ENCODE assay signal across 20 cellular contexts in the genomic region with DNA sequence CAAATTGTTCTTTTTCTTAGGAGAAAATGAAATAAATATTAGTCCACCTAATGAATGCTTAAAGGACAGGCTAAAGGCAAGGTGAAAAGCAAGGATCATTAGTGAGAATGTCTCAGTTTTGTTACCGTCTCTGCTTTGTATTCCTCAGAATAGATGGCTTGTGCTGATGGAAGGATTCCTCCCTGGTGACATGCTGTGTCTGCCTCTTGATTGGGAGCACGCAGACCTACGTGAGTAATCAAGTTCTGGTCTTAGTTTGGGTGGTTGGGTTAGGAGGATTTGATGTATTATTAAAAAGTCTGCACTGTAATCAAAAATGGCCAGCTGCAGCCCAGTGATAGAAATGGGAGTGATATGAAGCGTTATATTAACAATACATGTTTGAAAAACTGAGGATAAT.
DNase-seq lines count a peak whose midpoint lies in the region; ATAC-seq, FAIRE-seq and TF ChIP-seq lines count a peak whose summit lies in the region.
"Had no signal": no experiment of that assay in that cellular context is flagged by ENCODE, and none has a peak within 500 bp of the region (broad histone marks: within the 10 kb centered on the region; RNA-seq: fewer than 3 reads in every experiment).

No MANE protein-coding gene starts in this region.

- H3K9me3 Mint-ChIP-seq in astrocyte (ENCODE audit: unreplicated experiment): no peaks in the 10 kb centered on the region
- H3K9me3 Mint-ChIP-seq in natural killer cell treated with Interleukin-12 subunit alpha and Interleukin-12 subunit beta and Interleukin-15 and Interleukin-18, amount 100 ng/mL, for 72 hours: no peaks in the 10 kb centered on the region
- H3K9me3 Mint-ChIP-seq: CD4-positive, alpha-beta T cell; GM23338 had no signal

- H3K79me2 ChIP-seq in astrocyte (ENCODE audit: insufficient read depth, low read length): no peaks in the 10 kb centered on the region
- no peaks in the 10 kb centered on the region for H3K79me2 ChIP-seq in neural cell (replicated peaks; ENCODE audit: insufficient read depth, low read length)

- H2AK5ac ChIP-seq in IMR-90 (ENCODE audit: low read depth, low read length): peak overlapping the region; percentile 85

- H3K27me3 ChIP-seq in IMR-90 (ENCODE audit: control insufficient read depth, insufficient read depth, low read length) (no peaks in the 10 kb centered on the region), astrocyte (ENCODE audit: insufficient read depth, low read length) (no peaks in the 10 kb centered on the region), neural cell (ENCODE audit: insufficient read depth, low read depth, low read length) (no peaks in the 10 kb centered on the region)
- H3K27me3 ChIP-seq: SJSA1 had no signal

- H2BK5ac ChIP-seq in IMR-90 (ENCODE audit: low read depth, low read length, poor library complexity, severe bottlenecking): peak overlapping the region; percentile 67

- no peaks in the 10 kb centered on the region for H3K9me3 ChIP-seq in A549
- H3K9me3 ChIP-seq in IMR-90 (ENCODE audit: control insufficient read depth, insufficient read depth, low read length): no peaks in the 10 kb centered on the region
- H3K9me3 ChIP-seq in astrocyte (ENCODE audit: insufficient read depth, low read depth, low read length): no peaks in the 10 kb centered on the region
- no peaks in the 10 kb centered on the region for H3K9me3 ChIP-seq in neural cell (ENCODE audit: low read length)
- H3K9me3 ChIP-seq: Caco-2, SJSA1 had no signal

- no TSS peak for BruUV-seq in IMR-90 (replicated peaks; lab: Mats Ljungman, UMichigan)

- H3K9ac ChIP-seq in IMR-90 (ENCODE audit: low read depth, low read length) (no peak overlapping the region), astrocyte (ENCODE audit: low read length) (peak overlapping the region; percentile 56), neural cell (ENCODE audit: low read length) (no peak overlapping the region)

- peak overlapping the region; percentile 79 for H3K14ac ChIP-seq in IMR-90 (replicated peaks; ENCODE audit: low read depth, low read length)

- H3K36me3 ChIP-seq in IMR-90 (ENCODE audit: control insufficient read depth, insufficient read depth, low read length) (peaks cover 30% of the 10 kb centered on the region), astrocyte (ENCODE audit: insufficient read depth, low read length) (peaks cover 29% of the 10 kb centered on the region), neural cell (ENCODE audit: insufficient read depth, low read length) (no peaks in the 10 kb centered on the region)

- FAIRE-seq in A549 (lab: Jason Lieb, UNC): peak; percentile 88
- FAIRE-seq in astrocyte (lab: Jason Lieb, UNC): peak; percentile 26
- FAIRE-seq: GM12878 had no signal

- peak overlapping the region; percentile 87 for H3K23ac ChIP-seq in IMR-90 (ENCODE audit: low read depth, low read length)

- POLR2A ChIA-PET in A549 (lab: Yijun Ruan, JAX): no interaction called here
- POLR2A ChIA-PET in IMR-90 (lab: Charles Lee; ENCODE audit: unreplicated experiment): no interaction called here

- peaks cover 3 to 17% of the 10 kb centered on the region in 2 experiments; a peak in 3 of 4 replicates for H3K79me1 ChIP-seq in IMR-90 (ENCODE audit: low read depth in 1 of 2, low read length in 2 of 2)

- H3K56ac ChIP-seq in IMR-90 (ENCODE audit: extremely low read depth, insufficient read depth, low read length): no peak overlapping the region

- no peak overlapping the region for H2AK9ac ChIP-seq in IMR-90 (replicated peaks; ENCODE audit: low read depth, low read length, poor library complexity)

- in situ Hi-C loops in IMR-90 (cut with MboI; ENCODE audit: low sequenced_read_pairs): no loop called here

- H3K4ac ChIP-seq in IMR-90 (ENCODE audit: low read depth, low read length): peak overlapping the region; percentile 85; the same call in 1 of the 2 replicates

- CTCF ChIA-PET in A549 (lab: Yijun Ruan, JAX): no interaction called here
- CTCF ChIA-PET in IMR-90 (lab: Yijun Ruan, JAX): no interaction called here

- H4K8ac ChIP-seq in IMR-90 (ENCODE audit: low read depth in 2 of 2, low read length in 2 of 2): 0 out of 4 replicates have a peak overlapping the region, but pooled peaks of 1 of the 2 experiments have one; percentile 46

- ATAC-seq in A549 (peak; percentile 80 to 81; a peak in 5 of 6 replicates), IMR-90 (ENCODE audit: low read depth) (no peak), HG03469 (IDR thresholded peaks at IDR 0.05; ENCODE audit: unreplicated experiment) (no peak)
- no peak for ATAC-seq in natural killer cell treated with Interleukin-12 subunit alpha and Interleukin-12 subunit beta and Interleukin-15 and Interleukin-18, amount 100 ng/mL, for 72 hours
- ATAC-seq: GM12878, GM23338 had no signal

- peak overlapping the region; percentile 59; the same call in 1 of the 2 replicates for H2BK20ac ChIP-seq in IMR-90 (ENCODE audit: low read depth, low read length)

- H3K9me2 ChIP-seq in neural cell (ENCODE audit: insufficient read depth, low read length): no peaks in the 10 kb centered on the region

- H2AFZ ChIP-seq in IMR-90 (replicated peaks; ENCODE audit: low read length, poor library complexity) (no peak overlapping the region), astrocyte (ENCODE audit: low read depth, low read length) (no peak overlapping the region), neural cell (ENCODE audit: low read depth, low read length) (peak overlapping the region; percentile 25)
- H2AFZ ChIP-seq: GM23338 had no signal

- H3K4me3 ChIP-seq in A549 (peak overlapping the region; percentile 13; the same call in 2 of the 3 replicates), IMR-90 (ENCODE audit: insufficient read depth, low read depth, low read length) (no peak overlapping the region), astrocyte (ENCODE audit: insufficient read depth, low read depth, low read length) (no peak overlapping the region), neural cell (ENCODE audit: low read length) (no peak overlapping the region)
- H3K4me3 ChIP-seq: GM12878, GM23338, SJSA1 had no signal

- no peaks in the 10 kb centered on the region for H3K36me3 Mint-ChIP-seq in astrocyte (ENCODE audit: low read depth, unreplicated experiment)
- no peaks in the 10 kb centered on the region for H3K36me3 Mint-ChIP-seq in natural killer cell treated with Interleukin-12 subunit alpha and Interleukin-12 subunit beta and Interleukin-15 and Interleukin-18, amount 100 ng/mL, for 72 hours

- TF ChIP-seq CTCF in A549 (IDR thresholded peaks at IDR 0.05) (no peak), IMR-90 (conservative IDR thresholded peaks at IDR 0.05; ENCODE audit: low read depth, low read length) (no peak), astrocyte (IDR thresholded peaks at IDR 0.05; ENCODE audit: insufficient read depth, low read depth, low read length) (no peak), neural cell (IDR thresholded peaks at IDR 0.05; ENCODE audit: poor library complexity, severe bottlenecking) (no peak)

- DNase-seq in A549 (ENCODE audit: low read depth in 1 of 2, low spot score in 1 of 2) (peak in 1 of 2 experiments; percentile 69), IMR-90 (no peak), astrocyte (ENCODE audit: low read depth) (no peak), nucleus accumbens (lab: John Stamatoyannopoulos, UW) (no peak), NCI-H2107 (lab: John Stamatoyannopoulos, UW) (no peak)
- DNase-seq in natural killer cell treated with Interleukin-12 subunit alpha and Interleukin-12 subunit beta and Interleukin-15 and Interleukin-18, amount 100 ng/mL, for 72 hours (ENCODE audit: low spot score): no peak
- DNase-seq: 8988T; Caco-2; CD4-positive, alpha-beta T cell; KBM-7; NCI-H1105 treated with DMSO at 0.1 percent for 48 hours; NCI-H1694; NCI-H2081 treated with DMSO at 0.1 percent for 48 hours; NCI-H2227 treated with DMSO at 0.1 percent for 48 hours; NCI-H510A treated with DMSO at 0.1 percent for 48 hours had no signal

- WGBS in A549 (ENCODE audit: missing lambda C conversion rate): 8% methylated on average over 4 of the region's 4 CpGs
- WGBS in IMR-90 (ENCODE audit: extremely low coverage in 2 of 2, insufficient read length in 1 of 2), 2 experiments: 72% methylated on average over 2 of the region's 4 CpGs; no CpG with 5 or more reads in 1 of the 2 experiments

- peak overlapping the region; percentile 99 for H3K27ac Mint-ChIP-seq in astrocyte (ENCODE audit: unreplicated experiment)
- H3K27ac Mint-ChIP-seq in natural killer cell treated with Interleukin-12 subunit alpha and Interleukin-12 subunit beta and Interleukin-15 and Interleukin-18, amount 100 ng/mL, for 72 hours: no peak overlapping the region
- H3K27ac Mint-ChIP-seq: CD4-positive, alpha-beta T cell; GM23338 had no signal

- TF ChIP-seq POLR2A in A549 (IDR thresholded peaks at IDR 0.05; ENCODE audit: low read length) (no peak), IMR-90 (IDR thresholded peaks at IDR 0.05; ENCODE audit: low read depth, low read length) (no peak)

- no peaks in the 10 kb centered on the region for H3F3A ChIP-seq in neural cell (ENCODE audit: insufficient read depth, low read length, poor library complexity, severe bottlenecking)

- TF ChIP-seq EP300 in A549 (IDR thresholded peaks at IDR 0.05) (no peak), neural cell (conservative IDR thresholded peaks at IDR 0.05; ENCODE audit: poor library complexity, severe bottlenecking) (no peak)

- H2BK120ac ChIP-seq in IMR-90 (ENCODE audit: low read depth, low read length): peak overlapping the region; percentile 65; the same call in 1 of the 2 replicates

- H3K4me1 Mint-ChIP-seq in astrocyte (ENCODE audit: low read depth, unreplicated experiment): peaks cover 53% of the 10 kb centered on the region
- H3K4me1 Mint-ChIP-seq in natural killer cell treated with Interleukin-12 subunit alpha and Interleukin-12 subunit beta and Interleukin-15 and Interleukin-18, amount 100 ng/mL, for 72 hours (ENCODE audit: low read depth in 2 of 2): no peaks in the 10 kb centered on the region
- H3K4me1 Mint-ChIP-seq: GM23338 had no signal

- peaks cover 27% of the 10 kb centered on the region; the same call in 1 of the 2 replicates for H4K20me1 ChIP-seq in IMR-90 (ENCODE audit: insufficient read depth, low read length)
- peaks cover 5% of the 10 kb centered on the region for H4K20me1 ChIP-seq in astrocyte (ENCODE audit: insufficient read depth, low read length)
- no peaks in the 10 kb centered on the region for H4K20me1 ChIP-seq in neural cell (ENCODE audit: insufficient read depth)

- dilution Hi-C loops in IMR-90 (cut with HindIII; ENCODE audit: low sequenced_read_pairs, unreplicated experiment): no loop called here

- no peak overlapping the region; the same call in 1 of the 2 replicates for H4K91ac ChIP-seq in IMR-90 (ENCODE audit: insufficient read depth, low read depth, low read length)

- H3K27ac ChIP-seq in A549 (peak overlapping the region; percentile 66 to 84), IMR-90 (ENCODE audit: insufficient read depth, low read length) (no peak overlapping the region), astrocyte (ENCODE audit: low read depth, low read length) (peak overlapping the region; percentile 78), neural cell (ENCODE audit: low read length) (no peak overlapping the region)
- H3K27ac ChIP-seq: SJSA1 had no signal

- no peaks in the 10 kb centered on the region for H3K27me3 Mint-ChIP-seq in astrocyte (ENCODE audit: low read depth, unreplicated experiment)
- H3K27me3 Mint-ChIP-seq in natural killer cell treated with Interleukin-12 subunit alpha and Interleukin-12 subunit beta and Interleukin-15 and Interleukin-18, amount 100 ng/mL, for 72 hours: peaks cover 18 to 56% of the 10 kb centered on the region in 2 donors

- intact Hi-C loops in IMR-90 (cut with micrococcal nuclease): no loop called here

- no peak overlapping the region; the same call in 1 of the 2 replicates for H4K5ac ChIP-seq in IMR-90 (ENCODE audit: low read depth, low read length)

- H3K4me1 ChIP-seq in A549 (peaks cover 68% of the 10 kb centered on the region), IMR-90 (ENCODE audit: control insufficient read depth, insufficient read depth, low read length) (peaks cover 4% of the 10 kb centered on the region), astrocyte (ENCODE audit: insufficient read depth, low read length) (peaks cover 37% of the 10 kb centered on the region)
- H3K4me1 ChIP-seq: Caco-2, SJSA1 had no signal

- H3K4me2 ChIP-seq in A549: peak overlapping the region; percentile 72
- no peak overlapping the region for H3K4me2 ChIP-seq in IMR-90 (ENCODE audit: low read depth, low read length)
- H3K4me2 ChIP-seq in astrocyte (ENCODE audit: low read length): peak overlapping the region; percentile 58
- no peak overlapping the region for H3K4me2 ChIP-seq in neural cell (ENCODE audit: low read length)
- H3K4me2 ChIP-seq: GM23338 had no signal

- H3K18ac ChIP-seq in IMR-90 (ENCODE audit: low read depth, low read length): no peak overlapping the region

- peak overlapping the region; percentile 18 for H3K4me3 Mint-ChIP-seq in astrocyte (ENCODE audit: unreplicated experiment)
- no peak overlapping the region for H3K4me3 Mint-ChIP-seq in natural killer cell treated with Interleukin-12 subunit alpha and Interleukin-12 subunit beta and Interleukin-15 and Interleukin-18, amount 100 ng/mL, for 72 hours
- H3K4me3 Mint-ChIP-seq: CD4-positive, alpha-beta T cell; GM23338 had no signal

- peak overlapping the region; percentile 71; the same call in 1 of the 3 replicates for H2BK15ac ChIP-seq in IMR-90 (ENCODE audit: low read depth, low read length)

- peaks cover 10% of the 10 kb centered on the region for H3K9me1 ChIP-seq in IMR-90 (ENCODE audit: insufficient read depth, low read length)

- TF ChIP-seq RAD21 in A549 (conservative IDR thresholded peaks at IDR 0.05 in 1 of 2, IDR thresholded peaks at IDR 0.05 in 1 of 2) (no peak), IMR-90 (IDR thresholded peaks at IDR 0.05; ENCODE audit: low read length) (no peak), neural cell (conservative IDR thresholded peaks at IDR 0.05) (no peak)

Comparison
In these comparisons a context has a peak if more than half of its experiments do, and no peak if none do; other contexts are left out.
1. ATAC-seq: peak in A549 (2 of 2); none in IMR-90 (single experiment), natural killer cell treated with Interleukin-12 subunit alpha and Interleukin-12 subunit beta and Interleukin-15 and Interleukin-18, amount 100 ng/mL, for 72 hours (0 of 2) and HG03469 (single experiment).
2. H3K27ac ChIP-seq: peak in A549 (2 of 2) and astrocyte (single experiment); none in IMR-90 (single experiment) and neural cell (single experiment).
3. H3K4me2 ChIP-seq: peak in A549 (single experiment) and astrocyte (single experiment); none in IMR-90 (single experiment) and neural cell (single experiment).